16 cellular contexts compared by ENCODE assay signal in the genomic region with DNA sequence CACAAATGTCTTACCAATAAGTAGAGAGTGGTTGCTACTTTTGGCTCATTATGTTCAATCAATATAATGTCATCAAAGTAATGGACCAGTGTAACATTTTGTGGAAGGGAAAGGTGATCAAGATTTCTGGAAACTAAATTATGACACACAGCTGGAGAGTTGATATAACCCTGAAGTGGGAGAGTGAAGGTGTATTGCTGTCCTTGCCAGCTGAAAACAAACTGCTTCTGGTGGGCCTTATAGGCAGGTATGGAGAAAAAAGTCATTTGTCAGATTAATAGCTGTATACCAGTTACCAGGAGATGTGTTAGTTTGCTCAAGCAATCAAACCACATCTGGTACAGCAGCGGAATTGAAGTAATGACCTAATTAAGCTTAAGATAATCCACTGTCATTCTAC. TPM values are rescaled to one million over a fixed set of nuclear protein-coding genes. Genes with fewer than 3 reads are reported as not detected.
DNase-seq lines count a peak whose midpoint lies in the region; ATAC-seq and TF ChIP-seq lines count a peak whose summit lies in the region.
"Had no signal": no experiment of that assay in that cellular context is flagged by ENCODE, and none has a peak within 500 bp of the region (broad histone marks: within the 10 kb centered on the region; RNA-seq: fewer than 3 reads in every experiment).

No MANE protein-coding gene starts in this region.

- no peak overlapping the region for H3K4me3 ChIP-seq in cardiac muscle cell
- H3K4me3 ChIP-seq: A549; BLaER1 treated with 17β-estradiol and CSF1 and Interleukin-3, amounts not matched to agents 10 nM and 100 nM had no signal

- TF ChIP-seq CTCF in cardiac muscle cell (IDR thresholded peaks at IDR 0.05; ENCODE audit: low read depth, low read length): no peak

- H3K27ac ChIP-seq in cardiac muscle cell: peak overlapping the region; percentile 55
- H3K27ac ChIP-seq: 22Rv1; A549; BLaER1 treated with 17β-estradiol and CSF1 and Interleukin-3, amounts not matched to agents 10 nM and 100 nM; C4-2B had no signal

- DNase-seq in cardiac muscle cell (ENCODE audit: low read depth in 1 of 2, low spot score in 1 of 2) (no peak), cardiac septum (ENCODE audit: low spot score) (no peak), NCI-H82 (lab: John Stamatoyannopoulos, UW) (peak; percentile 67)
- DNase-seq: AML-193; Caco-2; Calu3; CD4-positive, alpha-beta T cell; CD8-positive, alpha-beta T cell; DMS79 treated with DMSO at 0.1 percent for 48 hours; GF-D8 had no signal

- peaks cover 19% of the 10 kb centered on the region for H3K4me1 ChIP-seq in cardiac muscle cell (ENCODE audit: low read depth)
- H3K4me1 ChIP-seq: A549; BLaER1 treated with 17β-estradiol and CSF1 and Interleukin-3, amounts not matched to agents 10 nM and 100 nM; Caco-2 had no signal

- H3K27me3 ChIP-seq in cardiac muscle cell: no peaks in the 10 kb centered on the region
- H3K27me3 ChIP-seq: BLaER1 treated with 17β-estradiol and CSF1 and Interleukin-3, amounts not matched to agents 10 nM and 100 nM had no signal

- intact Hi-C loops in cardiac septum (cut with DNase I): no loop called here

- no peaks in the 10 kb centered on the region for H3K9me3 ChIP-seq in cardiac muscle cell (ENCODE audit: low read depth)
- H3K9me3 ChIP-seq: A549; BLaER1 treated with 17β-estradiol and CSF1 and Interleukin-3, amounts not matched to agents 10 nM and 100 nM; Caco-2 had no signal

- ATAC-seq in HG03460 (IDR thresholded peaks at IDR 0.05; ENCODE audit: unreplicated experiment): no peak
- no peak for ATAC-seq in HG03565 (IDR thresholded peaks at IDR 0.05; ENCODE audit: unreplicated experiment)
- ATAC-seq: CD8-positive, alpha-beta T cell had no signal

- no peaks in the 10 kb centered on the region for H3K36me3 ChIP-seq in cardiac muscle cell
- H3K36me3 ChIP-seq: BLaER1 treated with 17β-estradiol and CSF1 and Interleukin-3, amounts not matched to agents 10 nM and 100 nM had no signal

RNA-seq across cellular contexts. Expression of a gene that starts 17.3 kb away (rescaled TPM):
- total RNA-seq in cardiac muscle cell: 26.6 TPM in 2 replicates
- polyA plus RNA-seq in cardiac muscle cell: 19.1 and 34.6 TPM in 2 replicates
- 17.0 TPM for total RNA-seq in cardiac septum
- total RNA-seq: Caco-2; CD4-positive, alpha-beta T cell; CD8-positive, alpha-beta T cell had no signal
